ENCODE assay signal across 36 cellular contexts in the genomic region with DNA sequence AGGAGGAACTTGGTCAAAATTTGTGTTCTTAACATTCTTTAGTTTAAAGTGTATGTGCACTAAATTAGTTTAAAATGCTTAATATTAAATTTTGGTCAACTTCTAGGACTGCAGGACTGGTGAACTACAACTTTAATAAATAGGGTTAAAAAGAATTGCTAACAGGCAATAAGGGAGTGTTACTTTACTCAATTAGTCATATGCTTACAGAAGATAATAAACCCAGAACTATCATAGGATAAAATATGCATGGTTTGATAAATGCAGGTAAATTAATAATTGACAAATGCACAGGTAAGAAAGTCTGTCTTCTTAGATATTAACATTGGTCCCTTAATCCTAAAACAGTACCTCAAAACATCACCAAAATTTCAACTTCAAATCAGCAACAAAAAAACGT. TPM values are rescaled to one million over a fixed set of nuclear protein-coding genes. Genes with fewer than 3 reads are reported as not detected.
"Had no signal": no experiment of that assay in that cellular context is flagged by ENCODE, and none has a peak within 500 bp of the region (broad histone marks: within the 10 kb centered on the region; RNA-seq: fewer than 3 reads in every experiment).

No MANE protein-coding gene starts in this region.

- H3K27ac ChIP-seq: adrenal gland, body of pancreas, colonic mucosa, epithelial cell of prostate, esophagus squamous epithelium, gastroesophageal sphincter, heart right ventricle had no signal

- H3K27me3 Mint-ChIP-seq: activated CD4-positive, alpha-beta memory T cell treated with anti-CD3 and anti-CD28 coated beads, Interleukin-2, amount 10 ng/mL, durations not matched to agents 7 days and 5 days; activated CD4-positive, alpha-beta T cell treated with anti-CD3 and anti-CD28 coated beads, Interleukin-2, amount 10 ng/mL, durations not matched to agents 7 days and 5 days; activated naive CD8-positive, alpha-beta T cell treated with anti-CD3 and anti-CD28 coated beads for 36 hours; activated naive CD8-positive, alpha-beta T cell treated with anti-CD3 and anti-CD28 coated beads, Interleukin-2, amount 50 U/mL, for 24 hours; activated T-cell treated with anti-CD3 and anti-CD28 coated beads, Interleukin-2, amount 50 U/mL, for 24 hours; T-helper 17 cell had no signal

- H3K36me3 ChIP-seq: colonic mucosa had no signal

- H3K27me3 ChIP-seq: adrenal gland, body of pancreas, colonic mucosa, esophagus squamous epithelium, gastroesophageal sphincter, heart right ventricle had no signal

- DNase-seq: activated CD4-positive, alpha-beta memory T cell treated with anti-CD3 and anti-CD28 coated beads, Interleukin-2, amount 10 ng/mL, durations not matched to agents 7 days and 5 days; activated CD4-positive, alpha-beta T cell treated with anti-CD3 and anti-CD28 coated beads for 1 hour; activated CD4-positive, alpha-beta T cell treated with anti-CD3 and anti-CD28 coated beads for 4 hours; activated CD4-positive, alpha-beta T cell treated with anti-CD3 and anti-CD28 coated beads, Interleukin-2, amount 10 ng/mL, durations not matched to agents 7 days and 5 days; activated CD4-positive, alpha-beta T cell treated with anti-CD3 and anti-CD28 coated beads, Interleukin-2, amount 50 U/mL, for 4 hours; activated CD8-positive, alpha-beta memory T cell treated with anti-CD3 and anti-CD28 coated beads, Interleukin-2, amount 50 U/mL, for 48 hours; activated gamma-delta T cell; activated naive CD4-positive, alpha-beta T cell; activated naive CD4-positive, alpha-beta T cell treated with anti-CD3 and anti-CD28 coated beads, Interleukin-2, amount 50 U/mL, for 16 hours; activated naive CD8-positive, alpha-beta T cell treated with anti-CD3 and anti-CD28 coated beads for 36 hours; activated naive CD8-positive, alpha-beta T cell treated with anti-CD3 and anti-CD28 coated beads, Interleukin-2, amount 50 U/mL, for 24 hours; activated T-cell treated with anti-CD3 and anti-CD28 coated beads for 4 hours; activated T-cell treated with anti-CD3 and anti-CD28 coated beads, Interleukin-2, amount 50 U/mL, for 24 hours; activated T-cell treated with anti-CD3 and anti-CD28 coated beads, Interleukin-2, amount 50 U/mL, for 72 hours; adrenal gland; amygdala; aorta; body of pancreas; caudate nucleus; colonic mucosa; effector CD8-positive, alpha-beta T cell; esophagus squamous epithelium; foreskin melanocyte; heart right ventricle; T-helper 1 cell; T-helper 17 cell; T1000 had no signal

- FAIRE-seq: endometrium, endothelial cell of umbilical vein had no signal

- H3K9me3 Mint-ChIP-seq: activated CD4-positive, alpha-beta memory T cell treated with anti-CD3 and anti-CD28 coated beads, Interleukin-2, amount 10 ng/mL, durations not matched to agents 7 days and 5 days; activated CD4-positive, alpha-beta T cell treated with anti-CD3 and anti-CD28 coated beads, Interleukin-2, amount 10 ng/mL, durations not matched to agents 7 days and 5 days; activated naive CD8-positive, alpha-beta T cell treated with anti-CD3 and anti-CD28 coated beads for 36 hours; activated naive CD8-positive, alpha-beta T cell treated with anti-CD3 and anti-CD28 coated beads, Interleukin-2, amount 50 U/mL, for 24 hours; activated T-cell treated with anti-CD3 and anti-CD28 coated beads, Interleukin-2, amount 50 U/mL, for 24 hours; activated T-cell treated with anti-CD3 and anti-CD28 coated beads, Interleukin-2, amount 50 U/mL, for 72 hours; T-helper 2 cell treated with Interferon-gamma antibody and Interleukin-4, amounts not matched to agents 5 μg/mL and 100 μg/mL, for 36 hours had no signal

- H3K27ac Mint-ChIP-seq: activated CD4-positive, alpha-beta memory T cell treated with anti-CD3 and anti-CD28 coated beads, Interleukin-2, amount 10 ng/mL, durations not matched to agents 7 days and 5 days; activated CD4-positive, alpha-beta T cell treated with anti-CD3 and anti-CD28 coated beads, Interleukin-2, amount 10 ng/mL, durations not matched to agents 7 days and 5 days; activated naive CD8-positive, alpha-beta T cell treated with anti-CD3 and anti-CD28 coated beads for 36 hours; activated naive CD8-positive, alpha-beta T cell treated with anti-CD3 and anti-CD28 coated beads, Interleukin-2, amount 50 U/mL, for 24 hours; activated T-cell treated with anti-CD3 and anti-CD28 coated beads, Interleukin-2, amount 50 U/mL, for 24 hours; activated T-cell treated with anti-CD3 and anti-CD28 coated beads, Interleukin-2, amount 50 U/mL, for 72 hours; T-helper 17 cell; T-helper 2 cell treated with Interferon-gamma antibody and Interleukin-4, amounts not matched to agents 5 μg/mL and 100 μg/mL, for 36 hours had no signal

- H3K4me1 Mint-ChIP-seq: activated CD4-positive, alpha-beta T cell treated with anti-CD3 and anti-CD28 coated beads, Interleukin-2, amount 10 ng/mL, durations not matched to agents 7 days and 5 days; T-helper 17 cell had no signal

- H3K4me3 ChIP-seq: adrenal gland, body of pancreas, colonic mucosa, esophagus squamous epithelium, gastroesophageal sphincter, heart right ventricle had no signal

- H3K4me3 Mint-ChIP-seq: activated CD4-positive, alpha-beta memory T cell treated with anti-CD3 and anti-CD28 coated beads, Interleukin-2, amount 10 ng/mL, durations not matched to agents 7 days and 5 days; activated CD4-positive, alpha-beta T cell treated with anti-CD3 and anti-CD28 coated beads, Interleukin-2, amount 10 ng/mL, durations not matched to agents 7 days and 5 days; activated naive CD8-positive, alpha-beta T cell treated with anti-CD3 and anti-CD28 coated beads for 36 hours; activated naive CD8-positive, alpha-beta T cell treated with anti-CD3 and anti-CD28 coated beads, Interleukin-2, amount 50 U/mL, for 24 hours; activated T-cell treated with anti-CD3 and anti-CD28 coated beads, Interleukin-2, amount 50 U/mL, for 24 hours; activated T-cell treated with anti-CD3 and anti-CD28 coated beads, Interleukin-2, amount 50 U/mL, for 72 hours; T-helper 17 cell; T-helper 2 cell treated with Interferon-gamma antibody and Interleukin-4, amounts not matched to agents 5 μg/mL and 100 μg/mL, for 36 hours had no signal

- H3K4me1 ChIP-seq: adrenal gland, body of pancreas, colonic mucosa, esophagus squamous epithelium, gastroesophageal sphincter, heart right ventricle had no signal

- H3K9me3 ChIP-seq: body of pancreas, colonic mucosa, esophagus squamous epithelium, gastroesophageal sphincter had no signal

RNA-seq across cellular contexts. Expression of a gene that starts 36.2 kb away (rescaled TPM):
- total RNA-seq: activated CD4-positive, alpha-beta memory T cell treated with anti-CD3 and anti-CD28 coated beads, Interleukin-2, amount 10 ng/mL, durations not matched to agents 7 days and 5 days; activated CD4-positive, alpha-beta T cell treated with anti-CD3 and anti-CD28 coated beads, Interleukin-2, amount 10 ng/mL, durations not matched to agents 7 days and 5 days; activated naive CD8-positive, alpha-beta T cell treated with anti-CD3 and anti-CD28 coated beads for 36 hours; activated T-cell treated with anti-CD3 and anti-CD28 coated beads, Interleukin-2, amount 50 U/mL, for 72 hours; adrenal gland; aorta; dermis microvascular lymphatic vessel endothelial cell; endothelial cell of umbilical vein; esophagus squamous epithelium; fibroblast of lung; fibroblast of villous mesenchyme; gastroesophageal sphincter; glomerular endothelial cell; T-helper 17 cell had no signal
- polyA plus RNA-seq: aorta, endothelial cell of umbilical vein, fibroblast of lung had no signal
